ENCODE assay signal across 10 cellular contexts in genomic region chr20:63453029-63453523, GRCh38. TPM values are rescaled to one million over a fixed set of nuclear protein-coding genes. Genes with fewer than 3 reads are reported as not detected.
DNase-seq lines count a peak whose midpoint lies in the region; ATAC-seq, FAIRE-seq and TF ChIP-seq lines count a peak whose summit lies in the region.
"Had no signal": no experiment of that assay in that cellular context is flagged by ENCODE, and none has a peak within 500 bp of the region (broad histone marks: within the 10 kb centered on the region; RNA-seq: fewer than 3 reads in every experiment).

No MANE protein-coding gene starts in this region.

- no peak overlapping the region for H3K27ac Mint-ChIP-seq in stimulated activated naive CD8-positive, alpha-beta T cell treated with anti-CD3 and anti-CD28 coated beads, Interleukin-15, amount 100 ng/mL, for 72 hours

- H3K9me3 ChIP-seq in HepG2 (ENCODE audit: low read length): no peaks in the 10 kb centered on the region
- no peaks in the 10 kb centered on the region for H3K9me3 ChIP-seq in right lobe of liver
- no peaks in the 10 kb centered on the region for H3K9me3 ChIP-seq in Panc1 (ENCODE audit: control insufficient read depth, insufficient read depth, low read depth, low read length)
- H3K9me3 ChIP-seq: mucosa of descending colon had no signal

- peaks cover 4% of the 10 kb centered on the region for H4K20me1 ChIP-seq in HepG2 (ENCODE audit: insufficient read depth, low read length)

- H2AFZ ChIP-seq in HepG2 (ENCODE audit: low read length): no peak overlapping the region

- CTCF ChIA-PET in HepG2 (lab: Yijun Ruan, JAX; ENCODE audit: low intra/inter-chr PET ratio, low total read pairs) (no interaction called here), Panc1 (lab: Charles Lee) (interaction anchor here (0.6 to 0.7 kb wide), 3 partner anchors 20 to 88 kb away, joined by 4 to 17 read pairs (median 5); no protein-coding TSS in a partner anchor)

- H3K4me3 ChIP-seq in HepG2 (replicated peaks in 1 of 3; ENCODE audit: insufficient read depth in 1 of 3, low read depth in 2 of 3, low read length in 3 of 3): no peak overlapping the region; a peak in 1 of 6 replicates
- H3K4me3 ChIP-seq in right lobe of liver: no peak overlapping the region
- no peak overlapping the region for H3K4me3 ChIP-seq in Panc1 (ENCODE audit: low read depth in 2 of 2, low read length in 2 of 2)
- H3K4me3 ChIP-seq: mucosa of descending colon had no signal

- H3K4me1 ChIP-seq in HepG2 (ENCODE audit: insufficient read depth, low read length) (no peaks in the 10 kb centered on the region), right lobe of liver (no peaks in the 10 kb centered on the region), Panc1 (ENCODE audit: control insufficient read depth, insufficient read depth, low read length) (peaks cover 29% of the 10 kb centered on the region)

- TF ChIP-seq POLR2A in HepG2 (IDR thresholded peaks at IDR 0.05; ENCODE audit: insufficient read depth in 1 of 2, low read depth in 2 of 2, low read length in 2 of 2) (no peak), right lobe of liver (IDR thresholded peaks at IDR 0.05) (no peak)

- H3K4me2 ChIP-seq in HepG2 (ENCODE audit: low read depth, low read length): no peak overlapping the region

- no peak overlapping the region for H3K27ac ChIP-seq in HepG2 (ENCODE audit: extremely low read length, insufficient read depth, low read length)
- no peak overlapping the region for H3K27ac ChIP-seq in right lobe of liver
- peak overlapping the region; percentile 17; the same call in 1 of the 2 replicates for H3K27ac ChIP-seq in Panc1 (ENCODE audit: low read length)

- POLR2A ChIA-PET in HepG2 (lab: Yijun Ruan, JAX): no interaction called here
- POLR2A ChIA-PET in Panc1 (lab: Charles Lee): no interaction called here

- ATAC-seq in HepG2 (peak; percentile 83), right lobe of liver (no peak), Panc1 (peak; percentile 68), HG02642 (IDR thresholded peaks at IDR 0.05; ENCODE audit: poor library complexity, unreplicated experiment) (no peak), HG02798 (IDR thresholded peaks at IDR 0.05; ENCODE audit: poor library complexity, unreplicated experiment) (no peak), HG03039 (IDR thresholded peaks at IDR 0.05; ENCODE audit: unreplicated experiment) (no peak)
- peak; percentile 50 for ATAC-seq in stimulated activated naive CD8-positive, alpha-beta T cell treated with anti-CD3 and anti-CD28 coated beads, Interleukin-15, amount 100 ng/mL, for 72 hours

- peaks cover 39 to 81% of the 10 kb centered on the region in 2 experiments for H3K27me3 ChIP-seq in HepG2 (ENCODE audit: control insufficient read depth in 1 of 2, insufficient read depth in 2 of 2, low read length in 2 of 2)
- H3K27me3 ChIP-seq in right lobe of liver: no peaks in the 10 kb centered on the region
- no peaks in the 10 kb centered on the region for H3K27me3 ChIP-seq in Panc1 (ENCODE audit: control insufficient read depth, insufficient read depth, low read length)

- peaks cover 25% of the 10 kb centered on the region for H3K4me1 Mint-ChIP-seq in stimulated activated naive CD8-positive, alpha-beta T cell treated with anti-CD3 and anti-CD28 coated beads, Interleukin-15, amount 100 ng/mL, for 72 hours

- DNase-seq in HepG2 (ENCODE audit: low spot score): peak; percentile 29
- no peak for DNase-seq in right lobe of liver
- DNase-seq in Panc1 (ENCODE audit: low read depth, low spot score): no peak
- DNase-seq in dermis blood vessel endothelial cell: peak; percentile 22
- DNase-seq in stimulated activated naive CD8-positive, alpha-beta T cell treated with anti-CD3 and anti-CD28 coated beads, Interleukin-15, amount 100 ng/mL, for 72 hours: no peak
- DNase-seq: mucosa of descending colon; stimulated activated CD4-positive, alpha-beta T cell treated with anti-CD3 and anti-CD28 coated beads, Interleukin-2, amount 100 ng/mL, for 48 hours had no signal

- H3K4me3 Mint-ChIP-seq in stimulated activated naive CD8-positive, alpha-beta T cell treated with anti-CD3 and anti-CD28 coated beads, Interleukin-15, amount 100 ng/mL, for 72 hours: no peak overlapping the region

- no peaks in the 10 kb centered on the region for H3K9me3 Mint-ChIP-seq in stimulated activated naive CD8-positive, alpha-beta T cell treated with anti-CD3 and anti-CD28 coated beads, Interleukin-15, amount 100 ng/mL, for 72 hours

- TF ChIP-seq RAD21 in HepG2 (CRISPR knock-in tag; IDR thresholded peaks at IDR 0.05): peak; percentile 45

- BruUV-seq in HepG2 (replicated peaks; lab: Mats Ljungman, UMichigan): no TSS peak
- BruUV-seq in Panc1 (replicated peaks; lab: Mats Ljungman, UMichigan): no TSS peak

- intact Hi-C loops in HepG2 (cut with micrococcal nuclease; ENCODE audit: unreplicated experiment): no loop called here
- intact Hi-C loops in right lobe of liver (cut with DNase I): no loop called here
- intact Hi-C loops in Panc1 (cut with micrococcal nuclease; ENCODE audit: unreplicated experiment): no loop called here

- WGBS in HepG2 (ENCODE audit: low lambda C conversion rate): 24% methylated on average over 18 of the region's 35 CpGs
- 50% methylated on average over 8 of the region's 35 CpGs for WGBS in right lobe of liver (ENCODE audit: insufficient coverage, low coverage, low lambda C conversion rate, missing lambda C conversion rate)

- H3K9ac ChIP-seq in HepG2 (ENCODE audit: insufficient read depth, low read depth, low read length): no peak overlapping the region

- no peak for FAIRE-seq in HepG2 (lab: Jason Lieb, UNC)

- H3K79me2 ChIP-seq in HepG2 (ENCODE audit: insufficient read depth, low read length): no peaks in the 10 kb centered on the region

- TF ChIP-seq CTCF in HepG2 (CRISPR knock-in tag; IDR thresholded peaks at IDR 0.05): peak; percentile 59
- no peak for TF ChIP-seq CTCF in right lobe of liver (IDR thresholded peaks at IDR 0.05)
- TF ChIP-seq CTCF in Panc1 (IDR thresholded peaks at IDR 0.05): no peak; the same call in 1 of the 2 replicates

- peaks cover 68% of the 10 kb centered on the region for H3K27me3 Mint-ChIP-seq in stimulated activated naive CD8-positive, alpha-beta T cell treated with anti-CD3 and anti-CD28 coated beads, Interleukin-15, amount 100 ng/mL, for 72 hours

- no peaks in the 10 kb centered on the region for H3K36me3 ChIP-seq in HepG2 (replicated peaks in 1 of 2; ENCODE audit: control insufficient read depth in 1 of 2, insufficient read depth in 2 of 2, low read length in 2 of 2)
- no peaks in the 10 kb centered on the region for H3K36me3 ChIP-seq in right lobe of liver
- H3K36me3 ChIP-seq in Panc1 (ENCODE audit: control insufficient read depth, insufficient read depth, low read length): no peaks in the 10 kb centered on the region

- in situ Hi-C loops in HepG2 (cut with HindIII; ENCODE audit: extremely low pct_ligation_motif_present, low pct_unique_long_range_greater_than_20kb) (no loop called here), Panc1 (cut with HindIII; ENCODE audit: low pct_unique_long_range_greater_than_20kb, low sequenced_read_pairs) (no loop called here)

- TF ChIP-seq EP300 in HepG2 (IDR thresholded peaks at IDR 0.05; ENCODE audit: low read depth in 2 of 2, low read length in 2 of 2) (no peak), HepG2 (CRISPR knock-in tag; IDR thresholded peaks at IDR 0.05; ENCODE audit: borderline replicate concordance) (no peak)

RNA-seq across cellular contexts. Expression of gene KCNQ2, which starts 19.4 kb away (rescaled TPM):
- not detected in 2 replicates for total RNA-seq in HepG2 (2016; rRNA removed; fragmentation: Illumina TruSeq; extraction: Trizol)
- not detected in 2 replicates for total RNA-seq in HepG2 (2016; cell fraction: cytosol; rRNA removed; fragmentation: Illumina TruSeq; extraction: Trizol; ENCODE audit: low read depth)
- not detected in 2 replicates for total RNA-seq in HepG2 (2016; cell fraction: insoluble cytoplasmic fraction; rRNA removed; fragmentation: Illumina TruSeq; extraction: Trizol)
- not detected in 2 replicates for total RNA-seq in HepG2 (2016; cell fraction: membrane; rRNA removed; fragmentation: Illumina TruSeq; extraction: Trizol)
- total RNA-seq in HepG2 (2016; cell fraction: nucleus; rRNA removed; fragmentation: Illumina TruSeq; extraction: Trizol): not detected in 2 replicates
- polyA plus RNA-seq in HepG2 (2011; rRNA removed): not detected in 2 replicates
- polyA plus RNA-seq in HepG2 (2011; cell fraction: cytosol; rRNA removed): not detected in 2 replicates
- polyA plus RNA-seq in HepG2 (2011; cell fraction: nucleus; rRNA removed): 0.03 and 0.10 TPM in 2 replicates
- polyA plus RNA-seq in HepG2 (2012): not detected in 2 replicates
- polyA plus RNA-seq in HepG2 (2016; cell fraction: cytosol; fragmentation: Illumina TruSeq; extraction: Trizol; ENCODE audit: low read depth): not detected in 2 replicates
- polyA plus RNA-seq in HepG2 (2016; cell fraction: insoluble cytoplasmic fraction; fragmentation: Illumina TruSeq; extraction: Trizol; ENCODE audit: low read depth): not detected in 2 replicates
- not detected in 2 replicates for polyA plus RNA-seq in HepG2 (2016; cell fraction: membrane; fragmentation: Illumina TruSeq; extraction: Trizol; ENCODE audit: low read depth)
- polyA plus RNA-seq in HepG2 (2016; cell fraction: nucleus; fragmentation: Illumina TruSeq; extraction: Trizol; ENCODE audit: insufficient read depth, low read depth): not detected in 2 replicates
- 0.02 and 1.2 TPM in 2 replicates for polyA minus RNA-seq in HepG2 (2011; rRNA and poly(A)+ RNA removed; ENCODE audit: low replicate concordance)
- not detected in 2 replicates for polyA minus RNA-seq in HepG2 (2011; cell fraction: cytosol; rRNA and poly(A)+ RNA removed)
- not detected in 2 replicates for polyA minus RNA-seq in HepG2 (2011; cell fraction: nucleus; rRNA and poly(A)+ RNA removed)
- not detected for total RNA-seq in right lobe of liver
- total RNA-seq in Panc1 (2021; ENCODE audit: unreplicated experiment): 19.4 TPM
- polyA plus RNA-seq in Panc1 (2012; ENCODE audit: insufficient read length): 37.9 TPM
- not detected in 2 replicates for total RNA-seq in dermis blood vessel endothelial cell

RNA-seq across cellular contexts. Expression of gene EEF1A2, which starts 45.8 kb away (rescaled TPM):
- 0.36 and 0.44 TPM in 2 replicates for total RNA-seq in HepG2 (2016; rRNA removed; fragmentation: Illumina TruSeq; extraction: Trizol)
- total RNA-seq in HepG2 (2016; cell fraction: cytosol; rRNA removed; fragmentation: Illumina TruSeq; extraction: Trizol; ENCODE audit: low read depth): 0.51 TPM in 1 of 2 replicates, not detected in the other
- total RNA-seq in HepG2 (2016; cell fraction: insoluble cytoplasmic fraction; rRNA removed; fragmentation: Illumina TruSeq; extraction: Trizol): 0.18 and 0.37 TPM in 2 replicates
- total RNA-seq in HepG2 (2016; cell fraction: membrane; rRNA removed; fragmentation: Illumina TruSeq; extraction: Trizol): 0.90 and 1.00 TPM in 2 replicates
- 0.22 and 0.47 TPM in 2 replicates for total RNA-seq in HepG2 (2016; cell fraction: nucleus; rRNA removed; fragmentation: Illumina TruSeq; extraction: Trizol)
- 0.87 and 1.8 TPM in 2 replicates for polyA plus RNA-seq in HepG2 (2011; rRNA removed)
- 1.6 and 1.7 TPM in 2 replicates for polyA plus RNA-seq in HepG2 (2011; cell fraction: cytosol; rRNA removed)
- polyA plus RNA-seq in HepG2 (2011; cell fraction: nucleus; rRNA removed): 2.6 and 2.9 TPM in 2 replicates
- 1.0 and 4.0 TPM in 2 replicates for polyA plus RNA-seq in HepG2 (2012)
- 0.58 and 0.81 TPM in 2 replicates for polyA plus RNA-seq in HepG2 (2016; cell fraction: cytosol; fragmentation: Illumina TruSeq; extraction: Trizol; ENCODE audit: low read depth)
- 0.54 and 1.5 TPM in 2 replicates for polyA plus RNA-seq in HepG2 (2016; cell fraction: insoluble cytoplasmic fraction; fragmentation: Illumina TruSeq; extraction: Trizol; ENCODE audit: low read depth)
- polyA plus RNA-seq in HepG2 (2016; cell fraction: membrane; fragmentation: Illumina TruSeq; extraction: Trizol; ENCODE audit: low read depth): 0.81 and 1.1 TPM in 2 replicates
- polyA plus RNA-seq in HepG2 (2016; cell fraction: nucleus; fragmentation: Illumina TruSeq; extraction: Trizol; ENCODE audit: insufficient read depth, low read depth): 1.2 and 1.5 TPM in 2 replicates
- polyA minus RNA-seq in HepG2 (2011; rRNA and poly(A)+ RNA removed; ENCODE audit: low replicate concordance): 1.4 and 21.5 TPM in 2 replicates
- 1.1 and 3.3 TPM in 2 replicates for polyA minus RNA-seq in HepG2 (2011; cell fraction: cytosol; rRNA and poly(A)+ RNA removed)
- polyA minus RNA-seq in HepG2 (2011; cell fraction: nucleus; rRNA and poly(A)+ RNA removed): 0.75 and 1.0 TPM in 2 replicates
- total RNA-seq in right lobe of liver: 100 to 1,000 TPM in 2 of 6 experiments, 1 to 10 TPM in 1, under 1 TPM in 3; 0.22 to 153 (median 1.0) TPM
- total RNA-seq in Panc1 (2021; ENCODE audit: unreplicated experiment): 178 TPM
- 392 TPM for polyA plus RNA-seq in Panc1 (2012; ENCODE audit: insufficient read length)
- total RNA-seq in dermis blood vessel endothelial cell: 5.0 and 5.3 TPM in 2 replicates

Comparison
In these comparisons a context has a peak if more than half of its experiments do, and no peak if none do; other contexts are left out.
1. ATAC-seq: peak in HepG2 (single experiment), Panc1 (single experiment) and stimulated activated naive CD8-positive, alpha-beta T cell treated with anti-CD3 and anti-CD28 coated beads, Interleukin-15, amount 100 ng/mL, for 72 hours (single experiment); none in right lobe of liver (0 of 4), HG02642 (single experiment), HG02798 (single experiment) and HG03039 (single experiment).
2. DNase-seq: peak in HepG2 (single experiment) and dermis blood vessel endothelial cell (single experiment); none in right lobe of liver (0 of 3), Panc1 (single experiment) and stimulated activated naive CD8-positive, alpha-beta T cell treated with anti-CD3 and anti-CD28 coated beads, Interleukin-15, amount 100 ng/mL, for 72 hours (0 of 2).
3. RNA of gene KCNQ2, which starts 19.4 kb away (total RNA-seq): 19.4 TPM in Panc1 (single experiment); not detected in HepG2, not detected in right lobe of liver and not detected in dermis blood vessel endothelial cell; every median in the first group is over 10 times any median in the second.